In genomic region chr12:13101854-13102375, GRCh38 we compare ENCODE assay signal across 1 cellular context.
TF ChIP-seq lines count a peak whose summit lies in the region.

No MANE protein-coding gene starts in this region.

TF ChIP-seq in HEK293, 187 proteins besides CTCF, POLR2A, EP300 and RAD21 (continued from another document):
- TF ChIP-seq ZBTB49 (tag by site-specific recombination; IDR thresholded peaks at IDR 0.05; ENCODE audit: low read depth) (no peak), ZNF423 (tag by site-specific recombination; IDR thresholded peaks at IDR 0.05) (no peak), ZNF670 (tag by site-specific recombination; IDR thresholded peaks at IDR 0.05; ENCODE audit: low read depth) (no peak), ZBTB7A (tag by site-specific recombination; IDR thresholded peaks at IDR 0.05; ENCODE audit: low read depth) (no peak), ZBTB17 (tag by site-specific recombination; IDR thresholded peaks at IDR 0.05) (peak; percentile 40; the same call in 1 of the 2 replicates), SCRT1 (tag by site-specific recombination; IDR thresholded peaks at IDR 0.05; ENCODE audit: borderline replicate concordance) (0 out of 2 replicates have a peak, but pooled peaks have one; percentile 53), ZNF16 (tag by site-specific recombination; IDR thresholded peaks at IDR 0.05; ENCODE audit: low read depth) (no peak), ZNF514 (tag by site-specific recombination; IDR thresholded peaks at IDR 0.05) (no peak), ZBTB21 (tag by site-specific recombination; IDR thresholded peaks at IDR 0.05) (no peak), ZNF549 (tag by site-specific recombination; IDR thresholded peaks at IDR 0.05) (peak; percentile 37; the same call in 1 of the 2 replicates), FEZF1 (tag by site-specific recombination; IDR thresholded peaks at IDR 0.05) (peak; percentile 63; the same call in 1 of the 2 replicates), ZNF473 (tag by site-specific recombination; IDR thresholded peaks at IDR 0.05) (no peak), ZBTB20 (tag by site-specific recombination; IDR thresholded peaks at IDR 0.05) (peak; percentile 29; the same call in 1 of the 2 replicates), PRDM4 (tag by site-specific recombination; IDR thresholded peaks at IDR 0.05) (no peak), ZBTB6 (tag by site-specific recombination; IDR thresholded peaks at IDR 0.05) (no peak), ZNF221 (tag by site-specific recombination; IDR thresholded peaks at IDR 0.05; ENCODE audit: borderline replicate concordance) (no peak), OSR2 (tag by site-specific recombination; IDR thresholded peaks at IDR 0.05) (0 out of 2 replicates have a peak, but pooled peaks have one; percentile 40)
TF ChIP-seq in HEK293: peak in this region for 23.
